11 cellular contexts compared by ENCODE assay signal in the genomic region with DNA sequence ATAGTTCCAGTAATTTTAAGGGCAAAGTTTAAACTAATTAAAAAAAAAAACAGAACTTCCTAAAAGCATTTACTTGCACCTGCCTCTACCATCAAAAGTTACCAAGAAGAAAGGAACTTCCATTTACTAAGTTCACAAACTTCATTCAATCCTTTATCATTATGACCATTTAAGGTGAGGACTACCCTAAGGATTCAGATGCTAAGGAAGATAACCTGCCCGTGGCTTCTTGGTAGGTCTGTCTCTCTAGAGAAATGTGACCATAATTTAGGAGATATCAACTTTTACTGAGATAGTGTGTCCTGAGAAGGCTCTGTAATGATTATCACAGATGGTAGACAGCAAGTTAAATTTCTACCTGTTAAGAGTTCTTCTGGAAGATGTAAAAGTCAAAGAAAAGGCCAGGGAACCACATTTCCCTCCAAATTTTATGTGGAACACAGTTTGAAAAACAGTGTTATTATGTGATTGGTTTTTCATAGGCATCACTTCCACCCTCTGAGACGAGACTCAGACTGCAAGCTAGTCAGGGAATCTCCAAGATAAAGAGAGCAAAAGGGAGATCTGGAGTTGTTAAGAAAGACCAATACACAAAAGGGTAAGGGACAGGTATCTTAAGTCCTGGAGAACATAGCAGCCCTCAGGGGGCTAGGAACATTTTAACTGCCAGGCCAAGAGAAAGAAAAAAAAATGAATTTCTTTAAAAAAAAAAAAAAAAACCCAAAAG. TPM values are rescaled to one million over a fixed set of nuclear protein-coding genes. Genes with fewer than 3 reads are reported as not detected.
A peak's percentile ranks its signal among the peaks of the same experiment; 100 is the strongest.
DNase-seq lines count a peak whose midpoint lies in the region; ATAC-seq, FAIRE-seq and TF ChIP-seq lines count a peak whose summit lies in the region.
"Had no signal": no experiment of that assay in that cellular context is flagged by ENCODE, and none has a peak within 500 bp of the region (broad histone marks: within the 10 kb centered on the region; RNA-seq: fewer than 3 reads in every experiment).

No MANE protein-coding gene starts in this region.

- no peak overlapping the region for H2AFZ ChIP-seq in keratinocyte (ENCODE audit: control insufficient read depth, low read length)

- H3K79me2 ChIP-seq in keratinocyte (ENCODE audit: control insufficient read depth, insufficient read depth, low read length), result peaks cover 100% of the 10 kb centered on the region

- no peaks in the 10 kb centered on the region for H3K9me3 Mint-ChIP-seq in activated naive CD4-positive, alpha-beta T cell treated with anti-CD3 and anti-CD28 coated beads, Interleukin-2, amount 50 U/mL, for 24 hours
- no peaks in the 10 kb centered on the region for H3K9me3 Mint-ChIP-seq in activated CD4-positive, alpha-beta memory T cell treated with anti-CD3 and anti-CD28 coated beads for 36 hours
- H3K9me3 Mint-ChIP-seq in stimulated activated memory B cell treated with anti-CD40 and anti-IgM and Interleukin-4, amounts not matched to agents 10 μg/mL and 1 μg/mL and 100 μg/mL, for 72 hours, result no peaks in the 10 kb centered on the region

- H3K36me3 ChIP-seq in keratinocyte (ENCODE audit: control insufficient read depth in 2 of 2, extremely low read depth in 1 of 2, insufficient read depth in 2 of 2, low read length in 2 of 2) (no peaks in the 10 kb centered on the region), HAP-1 (replicated peaks) (no peaks in the 10 kb centered on the region; the same call in 1 of the 2 replicates)

- no peak overlapping the region for H3K4me3 ChIP-seq in keratinocyte (ENCODE audit: control insufficient read depth in 2 of 3, extremely low read depth in 1 of 3, insufficient read depth in 2 of 3, low read depth in 1 of 3, low read length in 3 of 3)
- H3K4me3 ChIP-seq in HAP-1, result no peak overlapping the region

- H3K4me1 Mint-ChIP-seq in activated naive CD4-positive, alpha-beta T cell treated with anti-CD3 and anti-CD28 coated beads, Interleukin-2, amount 50 U/mL, for 24 hours, result peaks cover 84% of the 10 kb centered on the region
- H3K4me1 Mint-ChIP-seq in activated CD4-positive, alpha-beta memory T cell treated with anti-CD3 and anti-CD28 coated beads for 36 hours (ENCODE audit: low read depth), result peaks cover 79% of the 10 kb centered on the region
- H3K4me1 Mint-ChIP-seq in stimulated activated memory B cell treated with anti-CD40 and anti-IgM and Interleukin-4, amounts not matched to agents 10 μg/mL and 1 μg/mL and 100 μg/mL, for 72 hours, result peaks cover 88% of the 10 kb centered on the region

- no peak overlapping the region for H3K9ac ChIP-seq in keratinocyte (ENCODE audit: control insufficient read depth, extremely low read depth, insufficient read depth, low read length)

- H3K27ac Mint-ChIP-seq in activated naive CD4-positive, alpha-beta T cell treated with anti-CD3 and anti-CD28 coated beads, Interleukin-2, amount 50 U/mL, for 24 hours, result peak overlapping the region; percentile 88
- peak overlapping the region; percentile 94 for H3K27ac Mint-ChIP-seq in activated CD4-positive, alpha-beta memory T cell treated with anti-CD3 and anti-CD28 coated beads for 36 hours
- peak overlapping the region; percentile 93 for H3K27ac Mint-ChIP-seq in stimulated activated memory B cell treated with anti-CD40 and anti-IgM and Interleukin-4, amounts not matched to agents 10 μg/mL and 1 μg/mL and 100 μg/mL, for 72 hours

- H3K9me3 ChIP-seq in keratinocyte (ENCODE audit: control insufficient read depth, low read depth, low read length) (no peaks in the 10 kb centered on the region), HAP-1 (no peaks in the 10 kb centered on the region)

- no peak for DNase-seq in activated naive CD4-positive, alpha-beta T cell treated with anti-CD3 and anti-CD28 coated beads, Interleukin-2, amount 50 U/mL, for 16 hours
- DNase-seq in activated CD4-positive, alpha-beta memory T cell treated with anti-CD3 and anti-CD28 coated beads for 36 hours, result no peak
- DNase-seq in keratinocyte (ENCODE audit: low read depth, low spot score), result no peak
- DNase-seq in effector CD4-positive, alpha-beta T cell, result no peak
- no peak for DNase-seq in HAP-1 (ENCODE audit: low spot score in 2 of 2)

- peaks cover 5% of the 10 kb centered on the region for H3K36me3 Mint-ChIP-seq in activated naive CD4-positive, alpha-beta T cell treated with anti-CD3 and anti-CD28 coated beads, Interleukin-2, amount 50 U/mL, for 24 hours
- H3K36me3 Mint-ChIP-seq in activated CD4-positive, alpha-beta memory T cell treated with anti-CD3 and anti-CD28 coated beads for 36 hours, result peaks cover 4% of the 10 kb centered on the region
- H3K36me3 Mint-ChIP-seq in stimulated activated memory B cell treated with anti-CD40 and anti-IgM and Interleukin-4, amounts not matched to agents 10 μg/mL and 1 μg/mL and 100 μg/mL, for 72 hours, result no peaks in the 10 kb centered on the region

- H3K27me3 Mint-ChIP-seq in activated naive CD4-positive, alpha-beta T cell treated with anti-CD3 and anti-CD28 coated beads, Interleukin-2, amount 50 U/mL, for 24 hours, result no peaks in the 10 kb centered on the region
- no peaks in the 10 kb centered on the region for H3K27me3 Mint-ChIP-seq in activated CD4-positive, alpha-beta memory T cell treated with anti-CD3 and anti-CD28 coated beads for 36 hours
- H3K27me3 Mint-ChIP-seq in stimulated activated memory B cell treated with anti-CD40 and anti-IgM and Interleukin-4, amounts not matched to agents 10 μg/mL and 1 μg/mL and 100 μg/mL, for 72 hours, result no peaks in the 10 kb centered on the region

- peak overlapping the region; percentile 63 for H3K4me3 Mint-ChIP-seq in activated naive CD4-positive, alpha-beta T cell treated with anti-CD3 and anti-CD28 coated beads, Interleukin-2, amount 50 U/mL, for 24 hours
- H3K4me3 Mint-ChIP-seq in activated CD4-positive, alpha-beta memory T cell treated with anti-CD3 and anti-CD28 coated beads for 36 hours, result no peak overlapping the region
- H3K4me3 Mint-ChIP-seq in stimulated activated memory B cell treated with anti-CD40 and anti-IgM and Interleukin-4, amounts not matched to agents 10 μg/mL and 1 μg/mL and 100 μg/mL, for 72 hours, result no peak overlapping the region

- CTCF ChIA-PET in activated CD4-positive, alpha-beta memory T cell treated with anti-CD3 and anti-CD28 coated beads for 36 hours (lab: Charles Lee), result no interaction called here

- H3K27me3 ChIP-seq in keratinocyte (ENCODE audit: control insufficient read depth, extremely low read depth, insufficient read depth, low read length), result no peaks in the 10 kb centered on the region
- no peaks in the 10 kb centered on the region for H3K27me3 ChIP-seq in HAP-1 (ENCODE audit: low read depth)

- H3K27ac ChIP-seq in keratinocyte (ENCODE audit: control insufficient read depth, insufficient read depth, low read length), result peak overlapping the region; percentile 7

- TF ChIP-seq CTCF in keratinocyte (optimal IDR thresholded peaks at IDR 0.05 in 1 of 3, IDR thresholded peaks at IDR 0.05 in 1 of 3, conservative IDR thresholded peaks at IDR 0.05 in 1 of 3; ENCODE audit: extremely low read depth in 1 of 3, insufficient read depth in 2 of 3, low read length in 3 of 3), result no peak

- peaks cover 3% of the 10 kb centered on the region for H4K20me1 ChIP-seq in keratinocyte (ENCODE audit: control insufficient read depth, extremely low read depth, insufficient read depth, low read length)

- POLR2A ChIA-PET in activated CD4-positive, alpha-beta memory T cell treated with anti-CD3 and anti-CD28 coated beads for 36 hours (lab: Charles Lee), result interaction anchor here (1.2 to 2.0 kb wide), 2 partner anchors 44 to 57 kb away, joined by 3 to 5 read pairs; no protein-coding TSS in a partner anchor

- intact Hi-C loops in activated CD4-positive, alpha-beta memory T cell treated with anti-CD3 and anti-CD28 coated beads for 36 hours (cut with micrococcal nuclease), result no loop called here

- dilution Hi-C loops in keratinocyte (cut with MboI; ENCODE audit: extremely low pct_ligation_motif_present, low sequenced_read_pairs), result no loop called here

- FAIRE-seq in keratinocyte (lab: Jason Lieb, UNC), result no peak
- FAIRE-seq: bronchial epithelial cell, small intestine had no signal

- H3K4me1 ChIP-seq in keratinocyte (ENCODE audit: control insufficient read depth, extremely low read depth, insufficient read depth, low read length) (peaks cover 20% of the 10 kb centered on the region), HAP-1 (peaks cover 42% of the 10 kb centered on the region)

- H3K4me2 ChIP-seq in keratinocyte (ENCODE audit: control insufficient read depth, extremely low read depth, insufficient read depth, low read depth, low read length), result no peak overlapping the region

- in situ Hi-C loops in HAP-1 (cut with MboI; ENCODE audit: low sequenced_read_pairs), result no loop called here

- H3K9me1 ChIP-seq in keratinocyte (ENCODE audit: control insufficient read depth, extremely low read depth, insufficient read depth, low read length), result no peaks in the 10 kb centered on the region

- no peak for ATAC-seq in stimulated activated memory B cell treated with anti-CD40 and anti-IgM and Interleukin-4, amounts not matched to agents 10 μg/mL and 1 μg/mL and 100 μg/mL, for 72 hours
- no peak for ATAC-seq in GM21717 (IDR thresholded peaks at IDR 0.05; ENCODE audit: unreplicated experiment)

RNA-seq across cellular contexts. Expression of a gene that starts 44.9 kb away (rescaled TPM):
- 100 to 1,000 TPM; 103 to 115 TPM for total RNA-seq in activated CD4-positive, alpha-beta memory T cell treated with anti-CD3 and anti-CD28 coated beads for 36 hours
- 90.9 to 110 TPM (median 100 TPM) in 3 replicates for polyA plus RNA-seq in keratinocyte
- polyA plus RNA-seq in keratinocyte (2011; ENCODE audit: low read depth), result 27.0 TPM
- polyA plus RNA-seq in keratinocyte (2011; cell fraction: cytosol; rRNA removed), result 49.7 and 72.9 TPM in 2 replicates
- 186 and 213 TPM in 2 replicates for polyA plus RNA-seq in keratinocyte (2011; cell fraction: nucleus; rRNA removed)
- polyA plus RNA-seq in keratinocyte (2012; ENCODE audit: low replicate concordance), result 27.9 and 50.7 TPM in 2 replicates
- polyA minus RNA-seq in keratinocyte, result 157 to 238 TPM (median 161 TPM) in 3 replicates
- 79.4 TPM for polyA minus RNA-seq in keratinocyte (2011; cell fraction: cytosol; rRNA and poly(A)+ RNA removed)
- polyA minus RNA-seq in keratinocyte (2011; cell fraction: nucleus; rRNA and poly(A)+ RNA removed), result 119 and 249 TPM in 2 replicates

RNA-seq across cellular contexts. Expression of a gene that starts 57.4 kb away (rescaled TPM):
- total RNA-seq in activated CD4-positive, alpha-beta memory T cell treated with anti-CD3 and anti-CD28 coated beads for 36 hours, result 10 to 100 TPM; 45.7 to 47.9 TPM
- polyA plus RNA-seq in keratinocyte, result 64.9 to 78.1 TPM (median 74.4 TPM) in 3 replicates
- 89.3 TPM for polyA plus RNA-seq in keratinocyte (2011; ENCODE audit: low read depth)
- polyA plus RNA-seq in keratinocyte (2011; cell fraction: cytosol; rRNA removed), result 64.6 and 69.2 TPM in 2 replicates
- polyA plus RNA-seq in keratinocyte (2011; cell fraction: nucleus; rRNA removed), result 27.6 and 33.0 TPM in 2 replicates
- polyA plus RNA-seq in keratinocyte (2012; ENCODE audit: low replicate concordance), result 70.5 and 88.5 TPM in 2 replicates
- polyA minus RNA-seq in keratinocyte, result 30.7 to 37.6 TPM (median 32.9 TPM) in 3 replicates
- polyA minus RNA-seq in keratinocyte (2011; cell fraction: cytosol; rRNA and poly(A)+ RNA removed), result 54.3 TPM
- 11.2 and 12.6 TPM in 2 replicates for polyA minus RNA-seq in keratinocyte (2011; cell fraction: nucleus; rRNA and poly(A)+ RNA removed)

RNA-seq across cellular contexts. Expression of a gene that starts 59.1 kb away (rescaled TPM):
- under 1 TPM in 1 of 2 experiments, not detected in 1; 0.22 TPM for total RNA-seq in activated CD4-positive, alpha-beta memory T cell treated with anti-CD3 and anti-CD28 coated beads for 36 hours
- 0.07 to 0.44 TPM (median 0.28 TPM) in 3 replicates for polyA plus RNA-seq in keratinocyte
- 0.50 TPM for polyA plus RNA-seq in keratinocyte (2011; ENCODE audit: low read depth)
- 0.04 and 0.06 TPM in 2 replicates for polyA plus RNA-seq in keratinocyte (2011; cell fraction: cytosol; rRNA removed)
- 1.0 and 1.1 TPM in 2 replicates for polyA plus RNA-seq in keratinocyte (2011; cell fraction: nucleus; rRNA removed)
- 0.32 and 0.49 TPM in 2 replicates for polyA plus RNA-seq in keratinocyte (2012; ENCODE audit: low replicate concordance)
- polyA minus RNA-seq in keratinocyte, result 0.22 to 0.99 TPM in 2 of 3 replicates, not detected in the other
- not detected for polyA minus RNA-seq in keratinocyte (2011; cell fraction: cytosol; rRNA and poly(A)+ RNA removed)
- 1.6 and 5.3 TPM in 2 replicates for polyA minus RNA-seq in keratinocyte (2011; cell fraction: nucleus; rRNA and poly(A)+ RNA removed)
- total RNA-seq: epithelial cell of proximal tubule had no signal
